12 cellular contexts compared by ENCODE assay signal in genomic region chr13:94706854-94707399, GRCh38. TPM values are rescaled to one million over a fixed set of nuclear protein-coding genes. Genes with fewer than 3 reads are reported as not detected.
A peak's percentile ranks its signal among the peaks of the same experiment; 100 is the strongest.
DNase-seq lines count a peak whose midpoint lies in the region; ATAC-seq, FAIRE-seq and TF ChIP-seq lines count a peak whose summit lies in the region.
"Had no signal": no experiment of that assay in that cellular context is flagged by ENCODE, and none has a peak within 500 bp of the region (broad histone marks: within the 10 kb centered on the region; RNA-seq: fewer than 3 reads in every experiment).

No MANE protein-coding gene starts in this region.

- FAIRE-seq in A549 (lab: Jason Lieb, UNC) (no peak), K562 (lab: Jason Lieb, UNC) (no peak)
- FAIRE-seq: frontal cortex had no signal

- POLR2A ChIA-PET in A549 (lab: Yijun Ruan, JAX), result no interaction called here
- POLR2A ChIA-PET in K562 (lab: Yijun Ruan, JAX), result no interaction called here

- DNase-seq in A549 (ENCODE audit: low read depth in 1 of 2, low spot score in 1 of 2) (no peak), HAP-1 (ENCODE audit: low spot score in 2 of 2) (peak; percentile 89 to 100), K562 (ENCODE audit: extremely low read depth in 1 of 4, low spot score in 3 of 4) (no peak), left lung (no peak), NCI-H146 (lab: John Stamatoyannopoulos, UW) (no peak)

- H3K27me3 ChIP-seq in HAP-1 (ENCODE audit: low read depth) (no peaks in the 10 kb centered on the region), K562 (ENCODE audit: control insufficient read depth in 2 of 2, insufficient read depth in 2 of 2, low read length in 2 of 2) (peaks cover 27 to 40% of the 10 kb centered on the region in 2 experiments; a peak in 4 of 5 replicates), layer of hippocampus (ENCODE audit: control insufficient read depth, insufficient read depth, low read length) (peaks cover 14% of the 10 kb centered on the region), left lung (peaks cover 97 to 100% of the 10 kb centered on the region in 2 donors)

- in situ Hi-C loops in HAP-1 (cut with MboI; ENCODE audit: low sequenced_read_pairs) (no loop called here), K562 (cut with MboI) (no loop called here)

- H3K27ac ChIP-seq in A549 (no peak overlapping the region), K562 (ENCODE audit: extremely low read depth, low read depth, low read length) (no peak overlapping the region), layer of hippocampus (ENCODE audit: low read depth, low read length) (peak overlapping the region; percentile 81), left lung (no peak overlapping the region)
- H3K27ac ChIP-seq: C4-2B had no signal

- CTCF ChIA-PET in A549 (lab: Yijun Ruan, JAX) (no interaction called here), K562 (lab: Yijun Ruan, JAX; ENCODE audit: low intra/inter-chr PET ratio) (no interaction called here)

- H3K36me3 ChIP-seq in HAP-1 (replicated peaks) (no peaks in the 10 kb centered on the region; the same call in 1 of the 2 replicates), K562 (ENCODE audit: control insufficient read depth, insufficient read depth, low read length) (no peaks in the 10 kb centered on the region), left lung (no peaks in the 10 kb centered on the region)

- no peaks in the 10 kb centered on the region for H3K9me3 ChIP-seq in A549
- peaks cover 14% of the 10 kb centered on the region for H3K9me3 ChIP-seq in HAP-1
- no peaks in the 10 kb centered on the region for H3K9me3 ChIP-seq in K562 (replicated peaks; ENCODE audit: control insufficient read depth, insufficient read depth, low read depth, low read length)
- H3K9me3 ChIP-seq in left lung, result no peaks in the 10 kb centered on the region

- TF ChIP-seq EP300 in A549 (IDR thresholded peaks at IDR 0.05), result no peak
- TF ChIP-seq EP300 in K562 (IDR thresholded peaks at IDR 0.05; ENCODE audit: low read length), result no peak

- no peaks in the 10 kb centered on the region for H3K79me2 ChIP-seq in K562 (ENCODE audit: control insufficient read depth, insufficient read depth, low read length)

- H3K4me1 ChIP-seq in A549, result no peaks in the 10 kb centered on the region
- peaks cover 24% of the 10 kb centered on the region for H3K4me1 ChIP-seq in HAP-1
- peaks cover 2 to 19% of the 10 kb centered on the region in 2 experiments; a peak in 2 of 5 replicates for H3K4me1 ChIP-seq in K562 (replicated peaks in 1 of 2; ENCODE audit: control insufficient read depth in 2 of 2, insufficient read depth in 2 of 2, low read length in 2 of 2)
- peaks cover 0 to 15% of the 10 kb centered on the region in 2 donors for H3K4me1 ChIP-seq in left lung

- ATAC-seq in A549 (no peak), K562 (no peak), left lung (no peak), GM18868 (IDR thresholded peaks at IDR 0.05; ENCODE audit: unreplicated experiment) (no peak), GM21528 (IDR thresholded peaks at IDR 0.05; ENCODE audit: low FRiP score, unreplicated experiment) (no peak)

- intact Hi-C loops in K562 (cut with micrococcal nuclease) (loop anchor here (5.0 kb wide), 1 partner anchor 45 kb away; no protein-coding TSS in a partner anchor), left lung (cut with DNase I) (no loop called here)

- peak overlapping the region in 1 of 2 experiments; percentile 20; a peak in 1 of 4 replicates for H3K9ac ChIP-seq in K562 (ENCODE audit: insufficient read depth in 1 of 2, low read depth in 2 of 2, low read length in 2 of 2)

- peak overlapping the region; percentile 34 for H3K4me3 ChIP-seq in A549
- H3K4me3 ChIP-seq in HAP-1, result peak overlapping the region; percentile 50
- H3K4me3 ChIP-seq in K562, result no peak overlapping the region
- H3K4me3 ChIP-seq in left lung, result no peak overlapping the region

- no peak overlapping the region for H2AFZ ChIP-seq in K562 (ENCODE audit: low read depth, low read length)

- BruUV-seq in K562 (replicated peaks; lab: Mats Ljungman, UMichigan), result no TSS peak

- no peaks in the 10 kb centered on the region for H3K9me1 ChIP-seq in K562 (ENCODE audit: control insufficient read depth, insufficient read depth, low read length)

- TF ChIP-seq CTCF in A549 (IDR thresholded peaks at IDR 0.05) (no peak), K562 (IDR thresholded peaks at IDR 0.05 in 2 of 3, conservative IDR thresholded peaks at IDR 0.05 in 1 of 3; ENCODE audit: insufficient read depth in 2 of 3, low read depth in 1 of 3, low read length in 3 of 3) (no peak), left lung (IDR thresholded peaks at IDR 0.05) (no peak)

- WGBS in A549 (ENCODE audit: missing lambda C conversion rate), result 66% methylated on average over 15 of the region's 15 CpGs
- 29% methylated on average over 13 of the region's 15 CpGs for WGBS in K562 (ENCODE audit: insufficient coverage, low coverage, missing lambda C conversion rate)

- H3K4me2 ChIP-seq in A549 (peak overlapping the region; percentile 74), K562 (ENCODE audit: insufficient read depth, low read length) (no peak overlapping the region)

- no peaks in the 10 kb centered on the region for H4K20me1 ChIP-seq in K562 (replicated peaks; ENCODE audit: control insufficient read depth, insufficient read depth, low read length)

- TF ChIP-seq POLR2A in A549 (IDR thresholded peaks at IDR 0.05; ENCODE audit: low read length) (no peak), K562 (conservative IDR thresholded peaks at IDR 0.05) (no peak)

- no peak for TF ChIP-seq RAD21 in A549 (conservative IDR thresholded peaks at IDR 0.05 in 1 of 2, IDR thresholded peaks at IDR 0.05 in 1 of 2)
- no peak for TF ChIP-seq RAD21 in K562 (CRISPR knock-in tag; conservative IDR thresholded peaks at IDR 0.05 in 1 of 2, IDR thresholded peaks at IDR 0.05 in 1 of 2)

TF ChIP-seq in A549, 52 proteins besides CTCF, POLR2A, EP300 and RAD21 (continues in another document):
- TF ChIP-seq, protein P1, sequence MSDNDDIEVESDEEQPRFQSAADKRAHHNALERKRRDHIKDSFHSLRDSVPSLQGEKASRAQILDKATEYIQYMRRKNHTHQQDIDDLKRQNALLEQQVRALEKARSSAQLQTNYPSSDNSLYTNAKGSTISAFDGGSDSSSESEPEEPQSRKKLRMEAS (IDR thresholded peaks at IDR 0.05), result no peak
- TF ChIP-seq, protein P2, sequence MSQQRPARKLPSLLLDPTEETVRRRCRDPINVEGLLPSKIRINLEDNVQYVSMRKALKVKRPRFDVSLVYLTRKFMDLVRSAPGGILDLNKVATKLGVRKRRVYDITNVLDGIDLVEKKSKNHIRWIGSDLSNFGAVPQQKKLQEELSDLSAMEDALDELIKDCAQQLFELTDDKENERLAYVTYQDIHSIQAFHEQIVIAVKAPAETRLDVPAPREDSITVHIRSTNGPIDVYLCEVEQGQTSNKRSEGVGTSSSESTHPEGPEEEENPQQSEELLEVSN (IDR thresholded peaks at IDR 0.05; ENCODE audit: borderline replicate concordance, low read depth), result no peak
- TF ChIP-seq SREBF2 (IDR thresholded peaks at IDR 0.05) (no peak), KDM5A (IDR thresholded peaks at IDR 0.05) (no peak), NFE2L2 (conservative IDR thresholded peaks at IDR 0.05; ENCODE audit: low read length) (no peak), ZC3H11A (IDR thresholded peaks at IDR 0.05) (no peak), GATA3 (IDR thresholded peaks at IDR 0.05; ENCODE audit: borderline replicate concordance) (no peak)

TF ChIP-seq in K562, 482 proteins besides CTCF, POLR2A, EP300 and RAD21:
- TF ChIP-seq CBX2 (IDR thresholded peaks at IDR 0.05; ENCODE audit: insufficient read depth, low read length, poor library complexity, severe bottlenecking) (peak; percentile 19), KLF10 (CRISPR knock-in tag; IDR thresholded peaks at IDR 0.05) (no peak)

RNA-seq across cellular contexts. Expression of gene SOX21, which starts 5.4 kb away (rescaled TPM):
- 6.1 and 6.9 TPM in 2 replicates for polyA plus RNA-seq in A549 (2011; rRNA removed)
- polyA plus RNA-seq in A549 (2012; cell fraction: cytosol; rRNA removed), result 3.2 and 4.3 TPM in 2 replicates
- polyA plus RNA-seq in A549 (2012; cell fraction: nucleus; rRNA removed), result 2.4 and 2.5 TPM in 2 replicates
- 0.28 to 0.62 TPM (median 0.45 TPM) in 3 replicates for polyA plus RNA-seq in A549 (2017; fragmentation: RNase III; extraction: RNeasy Plus Mini Kit Qiagen cat#74134 plus additional on column Dnase treatment)
- 4.1 and 5.0 TPM in 2 replicates for polyA minus RNA-seq in A549 (2011; rRNA and poly(A)+ RNA removed)
- total RNA-seq in K562 (2011; cell fraction: chromatin; rRNA removed; ENCODE audit: low replicate concordance), result not detected in 2 replicates
- total RNA-seq in K562 (2011; cell fraction: nucleolus; rRNA removed), result 0.17 TPM in 1 of 2 replicates, not detected in the other
- 0.23 TPM in 1 of 2 replicates, not detected in the other for total RNA-seq in K562 (2011; cell fraction: nucleoplasm; rRNA removed)
- not detected in 2 replicates for total RNA-seq in K562 (2014; rRNA removed)
- total RNA-seq in K562 (2014; rRNA removed; fragmentation: Illumina TruSeq; extraction: Trizol), result not detected in 2 replicates
- 0.07 and 0.08 TPM in 2 replicates for total RNA-seq in K562 (2015; rRNA removed; fragmentation: Illumina TruSeq; extraction: Trizol)
- not detected in 2 replicates for total RNA-seq in K562 (2021)
- not detected in 2 replicates for polyA plus RNA-seq in K562 (2011; rRNA removed)
- polyA plus RNA-seq in K562 (2011; cell fraction: cytosol; rRNA removed), result 0.01 TPM in 1 of 2 replicates, not detected in the other
- polyA plus RNA-seq in K562 (2011; cell fraction: nucleus; rRNA removed), result 0.10 TPM in 1 of 2 replicates, not detected in the other
- polyA plus RNA-seq in K562 (2012), result 0.07 and 0.18 TPM in 2 replicates
- not detected in 2 replicates for polyA plus RNA-seq in K562 (2014; fragmentation: Illumina TruSeq; extraction: Trizol)
- not detected for polyA plus RNA-seq in K562 (2014; fragmentation: Nextera tagmentation; extraction: Ambion mirVana)
- 0.04 TPM in 1 of 2 replicates, not detected in the other for polyA plus RNA-seq in K562 (2014; rRNA removed)
- polyA minus RNA-seq in K562 (2011; rRNA and poly(A)+ RNA removed), result not detected in 2 replicates
- polyA minus RNA-seq in K562 (2011; cell fraction: cytosol; rRNA and poly(A)+ RNA removed), result not detected in 2 replicates
- not detected in 2 replicates for polyA minus RNA-seq in K562 (2011; cell fraction: nucleus; rRNA and poly(A)+ RNA removed)
- total RNA-seq in left lung, result under 1 TPM; 0.09 to 0.13 TPM
- total RNA-seq: activated CD8-positive, alpha-beta memory T cell treated with anti-CD3 and anti-CD28 coated beads for 36 hours; NCI-H460 had no signal

Comparison
In these comparisons a context has a peak if more than half of its experiments do, and no peak if none do; other contexts are left out.
1. DNase-seq: peak in HAP-1 (2 of 2); none in A549 (0 of 2), K562 (0 of 4), left lung (0 of 2) and NCI-H146 (single experiment).
2. H3K4me3 ChIP-seq: peak in A549 (single experiment) and HAP-1 (single experiment); none in K562 (single experiment) and left lung (0 of 2).
3. Of the 35 proteins assayed by ChIP-seq in both K562 and A549: peak only in K562: CBX2; only in A549: none; in both: none; in neither: 34.